In the genomic region with DNA sequence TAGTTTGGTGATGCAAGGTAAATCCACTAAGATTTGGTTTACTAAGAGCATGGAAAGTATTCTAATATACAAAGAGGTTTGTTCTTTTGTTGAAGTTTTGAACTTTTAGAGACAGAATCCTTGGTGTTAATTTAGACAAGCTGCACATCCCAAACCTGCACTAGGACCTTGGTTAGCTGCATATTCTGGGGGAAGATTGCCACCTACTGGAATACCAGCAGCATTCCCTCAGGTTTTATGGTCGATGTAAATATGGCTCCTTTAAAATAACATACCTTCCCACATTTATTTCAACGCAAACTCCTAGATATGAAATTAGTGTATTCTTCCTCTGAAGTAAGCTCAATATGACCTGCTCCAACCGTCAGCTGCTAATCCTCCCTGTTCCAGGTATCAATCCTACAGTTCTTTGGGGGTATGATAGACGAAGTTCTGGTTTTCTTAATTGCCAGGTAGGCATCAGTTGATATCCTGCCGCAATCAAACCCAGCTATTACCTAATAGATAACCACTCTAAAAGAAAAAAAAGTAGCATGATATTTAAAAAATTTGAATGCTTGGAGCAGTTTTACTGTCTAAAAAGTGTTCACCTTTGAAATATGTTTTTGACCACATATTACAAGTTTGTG, we compare ENCODE assay signal across 8 cellular contexts.
DNase-seq lines count a peak whose midpoint lies in the region; ATAC-seq and TF ChIP-seq lines count a peak whose summit lies in the region.

No MANE protein-coding gene starts in this region.

- H3K9me3 ChIP-seq in neural cell (ENCODE audit: low read length): no peaks in the 10 kb centered on the region

- no peaks in the 10 kb centered on the region for H4K20me1 ChIP-seq in neural cell (ENCODE audit: insufficient read depth)

- no peaks in the 10 kb centered on the region for H3K79me2 ChIP-seq in neural cell (replicated peaks; ENCODE audit: insufficient read depth, low read length)

- TF ChIP-seq CTCF in neural cell (IDR thresholded peaks at IDR 0.05; ENCODE audit: poor library complexity, severe bottlenecking): peak; percentile 90

- H3K36me3 ChIP-seq in neural cell (ENCODE audit: insufficient read depth, low read length): no peaks in the 10 kb centered on the region

- no peak for TF ChIP-seq EP300 in neural cell (conservative IDR thresholded peaks at IDR 0.05; ENCODE audit: poor library complexity, severe bottlenecking)

- H3K9ac ChIP-seq in neural cell (ENCODE audit: low read length): no peak overlapping the region

- H3K27me3 ChIP-seq in neural cell (ENCODE audit: insufficient read depth, low read depth, low read length): no peaks in the 10 kb centered on the region

- peak; percentile 7 for DNase-seq in GDM1 (lab: John Stamatoyannopoulos, UW)
- peak; percentile 97 for DNase-seq in NCI-H748 treated with DMSO at 0.1 percent for 48 hours (lab: John Stamatoyannopoulos, UW)
- peak; percentile 21 to 45 for DNase-seq in dermis microvascular lymphatic vessel endothelial cell (ENCODE audit: low read depth in 2 of 2)
- no peak for DNase-seq in cerebellar nuclear complex (lab: John Stamatoyannopoulos, UW)
- no peak for DNase-seq in T-helper 1 cell
- no peak for DNase-seq in activated CD8-positive, alpha-beta memory T cell treated with anti-CD3 and anti-CD28 coated beads for 24 hours

- H3K27ac ChIP-seq in neural cell (ENCODE audit: low read length): no peak overlapping the region

- H3K4me2 ChIP-seq in neural cell (ENCODE audit: low read length): no peak overlapping the region

- H3K4me3 ChIP-seq in neural cell (ENCODE audit: low read length): no peak overlapping the region

- no peaks in the 10 kb centered on the region for H3K9me2 ChIP-seq in neural cell (ENCODE audit: insufficient read depth, low read length)

- peak; percentile 43 for ATAC-seq in HG03175 (IDR thresholded peaks at IDR 0.05; ENCODE audit: unreplicated experiment)

- peak; percentile 93 for TF ChIP-seq RAD21 in neural cell (conservative IDR thresholded peaks at IDR 0.05)

- H3F3A ChIP-seq in neural cell (ENCODE audit: insufficient read depth, low read length, poor library complexity, severe bottlenecking): no peaks in the 10 kb centered on the region

- H2AFZ ChIP-seq in neural cell (ENCODE audit: low read depth, low read length): no peak overlapping the region

TF ChIP-seq in neural cell, 6 proteins besides CTCF, POLR2A, EP300 and RAD21:
- TF ChIP-seq SMC3 (conservative IDR thresholded peaks at IDR 0.05; ENCODE audit: poor library complexity) (peak; percentile 92), MXI1 (conservative IDR thresholded peaks at IDR 0.05; ENCODE audit: poor library complexity, severe bottlenecking) (no peak)

Comparison
In these comparisons a context has a peak if more than half of its experiments do, and no peak if none do; other contexts are left out.
1. DNase-seq: peak in GDM1 (single experiment), NCI-H748 treated with DMSO at 0.1 percent for 48 hours (single experiment) and dermis microvascular lymphatic vessel endothelial cell (2 of 2); none in cerebellar nuclear complex (0 of 2), T-helper 1 cell (0 of 5) and activated CD8-positive, alpha-beta memory T cell treated with anti-CD3 and anti-CD28 coated beads for 24 hours (single experiment).